In the genomic region with DNA sequence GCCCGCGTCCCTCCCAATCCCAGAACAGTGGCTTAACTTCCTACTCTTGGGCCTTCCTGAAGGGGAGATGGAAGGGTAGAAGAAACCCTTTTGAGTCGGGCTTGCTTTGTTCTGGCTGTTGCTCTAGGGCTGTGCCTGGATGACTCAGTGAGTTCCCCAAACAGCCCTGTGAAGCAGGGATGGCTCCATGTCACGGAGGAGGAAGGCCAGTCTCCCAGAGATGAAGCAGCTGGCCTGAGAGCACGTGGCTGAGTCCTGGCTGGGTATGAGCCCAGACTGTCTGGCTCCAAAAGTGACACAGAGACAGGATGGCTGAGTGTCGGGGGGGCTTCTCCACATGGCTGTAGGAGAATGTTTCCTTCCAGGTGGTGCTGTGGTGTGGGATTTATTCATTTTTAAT, we compare ENCODE assay signal across 8 cellular contexts.
DNase-seq lines count a peak whose midpoint lies in the region; ATAC-seq lines count a peak whose summit lies in the region.

No MANE protein-coding gene starts in this region.

- H3K9me3 Mint-ChIP-seq in activated T-cell treated with anti-CD3 and anti-CD28 coated beads, Interleukin-2, amount 50 U/mL, for 24 hours, result no peaks in the 10 kb centered on the region

- H3K4me1 Mint-ChIP-seq in activated T-cell treated with anti-CD3 and anti-CD28 coated beads, Interleukin-2, amount 50 U/mL, for 24 hours (ENCODE audit: low read depth), result peaks cover 77% of the 10 kb centered on the region

- peak overlapping the region; percentile 99 for H3K27ac Mint-ChIP-seq in activated T-cell treated with anti-CD3 and anti-CD28 coated beads, Interleukin-2, amount 50 U/mL, for 24 hours

- peaks cover 90% of the 10 kb centered on the region for H3K36me3 Mint-ChIP-seq in activated T-cell treated with anti-CD3 and anti-CD28 coated beads, Interleukin-2, amount 50 U/mL, for 24 hours (ENCODE audit: low read depth)

- no peak for DNase-seq in activated T-cell treated with anti-CD3 and anti-CD28 coated beads, Interleukin-2, amount 50 U/mL, for 24 hours
- DNase-seq in activated T-cell treated with anti-CD3 and anti-CD28 coated beads for 4 hours (no peak), head of caudate nucleus (peak in 41 of 42 donors; percentile 27 to 82 (median 61)), posterior cingulate gyrus (peak; percentile 19 to 92 (median 46)), HPDE6-E6E7 (ENCODE audit: extremely low spot score) (no peak), germinal center (ENCODE audit: low spot score) (no peak)
- peak; percentile 43 for DNase-seq in activated T-cell treated with anti-CD3 and anti-CD28 coated beads, Interleukin-2, amount 50 U/mL, for 48 hours

- no peak for ATAC-seq in HG03378 (IDR thresholded peaks at IDR 0.05; ENCODE audit: unreplicated experiment)

- H3K4me3 Mint-ChIP-seq in activated T-cell treated with anti-CD3 and anti-CD28 coated beads, Interleukin-2, amount 50 U/mL, for 24 hours, result peak overlapping the region; percentile 87

- intact Hi-C loops in head of caudate nucleus (cut with DNase I) (no loop called here), posterior cingulate gyrus (cut with DNase I) (no loop called here)

- no peaks in the 10 kb centered on the region for H3K27me3 Mint-ChIP-seq in activated T-cell treated with anti-CD3 and anti-CD28 coated beads, Interleukin-2, amount 50 U/mL, for 24 hours

Comparison
In these comparisons a context has a peak if more than half of its experiments do, and no peak if none do; other contexts are left out.
1. DNase-seq: peak in activated T-cell treated with anti-CD3 and anti-CD28 coated beads, Interleukin-2, amount 50 U/mL, for 48 hours (2 of 2), head of caudate nucleus (41 of 42) and posterior cingulate gyrus (10 of 10); none in activated T-cell treated with anti-CD3 and anti-CD28 coated beads, Interleukin-2, amount 50 U/mL, for 24 hours (single experiment), activated T-cell treated with anti-CD3 and anti-CD28 coated beads for 4 hours (single experiment), HPDE6-E6E7 (single experiment) and germinal center (single experiment).